26 cellular contexts compared by ENCODE assay signal in the genomic region with DNA sequence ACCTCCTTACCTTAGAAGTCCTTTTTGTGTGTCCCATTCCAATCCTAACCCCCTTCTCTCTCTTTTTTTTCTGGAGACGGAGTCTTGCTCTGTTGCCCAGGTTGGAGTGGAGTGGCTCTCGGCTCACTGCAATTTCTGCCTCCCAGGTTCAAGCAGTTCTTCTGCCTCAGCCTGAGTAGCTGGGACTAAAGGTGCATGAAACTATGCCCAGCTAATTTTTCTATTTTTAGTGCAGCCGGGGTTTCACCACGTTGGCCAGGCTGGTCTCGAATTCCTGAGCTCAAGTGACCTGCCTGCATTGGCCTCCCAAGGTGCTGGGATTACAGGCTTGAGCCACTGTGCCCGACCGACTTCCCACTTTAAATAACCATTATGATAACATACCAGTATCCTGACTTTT. TPM values are rescaled to one million over a fixed set of nuclear protein-coding genes. Genes with fewer than 3 reads are reported as not detected.
"Had no signal": no experiment of that assay in that cellular context is flagged by ENCODE, and none has a peak within 500 bp of the region (broad histone marks: within the 10 kb centered on the region; RNA-seq: fewer than 3 reads in every experiment).

No MANE protein-coding gene starts in this region.

- H3K9me3 ChIP-seq: esophagus muscularis mucosa, neutrophil, pancreas, thoracic aorta, transverse colon, upper lobe of right lung, uterus had no signal

- ATAC-seq: foreskin keratinocyte; left colon; natural killer cell treated with Interleukin-12 subunit alpha and Interleukin-12 subunit beta and Interleukin-15 and Interleukin-18, amount 100 ng/mL, for 72 hours; pancreas; stimulated activated naive B cell treated with anti-CD40 and anti-IgM and Interleukin-4, amounts not matched to agents 10 μg/mL and 1 μg/mL and 100 μg/mL, for 72 hours had no signal

- H3K4me1 ChIP-seq: esophagus muscularis mucosa, foreskin keratinocyte, pancreas, upper lobe of right lung, uterus had no signal

- H3K27ac ChIP-seq: coronary artery, esophagus muscularis mucosa, foreskin keratinocyte, neutrophil, pancreas, thoracic aorta, transverse colon, upper lobe of right lung, uterus had no signal

- H3K36me3 ChIP-seq: neutrophil, pancreas, transverse colon, upper lobe of right lung, uterus had no signal

- H3K27me3 ChIP-seq: esophagus muscularis mucosa, foreskin keratinocyte, neutrophil, pancreas, transverse colon, upper lobe of right lung, uterus had no signal

- DNase-seq: dermis blood vessel endothelial cell; effector memory CD4-positive, alpha-beta T cell; foreskin keratinocyte; glutamatergic neuron; kidney; left colon; naive B cell; small intestine; stimulated activated CD4-positive, alpha-beta T cell treated with anti-CD3 and anti-CD28 coated beads, Interleukin-15, amount 100 ng/mL, for 24 hours; stimulated activated CD4-positive, alpha-beta T cell treated with anti-CD3 and anti-CD28 coated beads, Interleukin-2, amount 100 ng/mL, for 48 hours; stimulated activated naive B cell treated with anti-CD40 and anti-IgM and Interleukin-4, amounts not matched to agents 10 μg/mL and 1 μg/mL and 100 μg/mL, for 72 hours; transverse colon; upper lobe of right lung; uterus had no signal

- H3K4me3 ChIP-seq: coronary artery, esophagus muscularis mucosa, lung, pancreas, thoracic aorta, transverse colon, upper lobe of right lung, uterus had no signal

RNA-seq across cellular contexts. Expression of a gene that starts 49.6 kb away (rescaled TPM):
- total RNA-seq: dermis blood vessel endothelial cell; endothelial cell of umbilical vein; epithelial cell of proximal tubule; esophagus muscularis mucosa; foreskin keratinocyte; left colon; lung; mononuclear cell; natural killer cell treated with Interleukin-12 subunit alpha and Interleukin-12 subunit beta and Interleukin-15 and Interleukin-18, amount 100 ng/mL, for 72 hours; posterior vena cava; thoracic aorta; transverse colon; upper lobe of right lung had no signal
- polyA plus RNA-seq: fibroblast of lung, foreskin keratinocyte had no signal
